ENCODE assay signal across 8 cellular contexts in genomic region chr2:235779444-235779896, GRCh38.
DNase-seq lines count a peak whose midpoint lies in the region; ATAC-seq and TF ChIP-seq lines count a peak whose summit lies in the region.

No MANE protein-coding gene starts in this region.

- in situ Hi-C loops in ACHN (cut with HindIII; ENCODE audit: low pct_ligation_motif_present, low pct_unique_long_range_greater_than_20kb, low sequenced_read_pairs) (loop anchor here (25.0 kb wide), 1 partner anchor 408 kb away; no protein-coding TSS in a partner anchor), GM13976 (cut with MboI; ENCODE audit: low sequenced_read_pairs, unreplicated experiment) (no loop called here)

- H3K9me3 ChIP-seq in Karpas-422 (ENCODE audit: low read length) (no peaks in the 10 kb centered on the region), SJCRH30 (replicated peaks) (no peaks in the 10 kb centered on the region)

- intact Hi-C loops in head of caudate nucleus (cut with DNase I): no loop called here

- no peaks in the 10 kb centered on the region for H3K9me2 ChIP-seq in Karpas-422 (replicated peaks; ENCODE audit: insufficient read depth, low read length)

- no peak overlapping the region for H3K27ac ChIP-seq in Karpas-422 (ENCODE audit: low read length)
- H3K27ac ChIP-seq in SJCRH30: no peak overlapping the region

- ATAC-seq in GM19023 (IDR thresholded peaks at IDR 0.05; ENCODE audit: unreplicated experiment): no peak

- peak; percentile 79 for TF ChIP-seq CTCF in GM13976 (IDR thresholded peaks at IDR 0.05; ENCODE audit: borderline replicate concordance, control extremely low read depth, extremely low read depth, insufficient read depth, missing control alignments)
- TF ChIP-seq CTCF in progenitor cell of endocrine pancreas (IDR thresholded peaks at IDR 0.05; ENCODE audit: unreplicated experiment): peak; percentile 92

- H3K79me2 ChIP-seq in Karpas-422 (ENCODE audit: low read length): no peaks in the 10 kb centered on the region

- H3K4me1 Mint-ChIP-seq in activated naive CD8-positive, alpha-beta T cell treated with anti-CD3 and anti-CD28 coated beads for 36 hours: no peaks in the 10 kb centered on the region
- no peaks in the 10 kb centered on the region for H3K4me1 Mint-ChIP-seq in progenitor cell of endocrine pancreas (ENCODE audit: low read depth)

- H3K27ac Mint-ChIP-seq in activated naive CD8-positive, alpha-beta T cell treated with anti-CD3 and anti-CD28 coated beads for 36 hours: no peak overlapping the region
- no peak overlapping the region for H3K27ac Mint-ChIP-seq in progenitor cell of endocrine pancreas

- DNase-seq in ACHN: peak; percentile 83
- DNase-seq in GM13976 (ENCODE audit: low spot score): peak; percentile 69
- DNase-seq in Karpas-422: peak; percentile 90
- peak; percentile 75 to 86 for DNase-seq in SJCRH30
- peak; percentile 57 for DNase-seq in activated naive CD8-positive, alpha-beta T cell treated with anti-CD3 and anti-CD28 coated beads for 36 hours
- peak; percentile 50 to 92 (median 82) for DNase-seq in head of caudate nucleus
- peak; percentile 71 for DNase-seq in progenitor cell of endocrine pancreas (ENCODE audit: low spot score, unreplicated experiment)

- no peaks in the 10 kb centered on the region for H3K36me3 Mint-ChIP-seq in activated naive CD8-positive, alpha-beta T cell treated with anti-CD3 and anti-CD28 coated beads for 36 hours
- peaks cover 3% of the 10 kb centered on the region for H3K36me3 Mint-ChIP-seq in progenitor cell of endocrine pancreas (ENCODE audit: insufficient read depth)

- no peak overlapping the region for H3K4me2 ChIP-seq in Karpas-422 (ENCODE audit: low read depth, low read length, poor library complexity, severe bottlenecking)

- no peak overlapping the region for H2AFZ ChIP-seq in Karpas-422 (ENCODE audit: low read length)

- H3K27me3 ChIP-seq in Karpas-422 (ENCODE audit: low read length) (no peaks in the 10 kb centered on the region), SJCRH30 (no peaks in the 10 kb centered on the region)

- no peaks in the 10 kb centered on the region for H3K4me1 ChIP-seq in Karpas-422 (ENCODE audit: low read length)
- no peaks in the 10 kb centered on the region for H3K4me1 ChIP-seq in SJCRH30

- no peak overlapping the region for H3K9ac ChIP-seq in Karpas-422 (ENCODE audit: low read length)

- H3K36me3 ChIP-seq in Karpas-422 (ENCODE audit: insufficient read depth, low read length) (no peaks in the 10 kb centered on the region), SJCRH30 (no peaks in the 10 kb centered on the region)

- H3K4me3 ChIP-seq in Karpas-422 (ENCODE audit: low read length) (no peak overlapping the region), SJCRH30 (no peak overlapping the region)

- H4K20me1 ChIP-seq in Karpas-422 (ENCODE audit: insufficient read depth, low read depth, low read length): no peaks in the 10 kb centered on the region

- no peak overlapping the region for H3K4me3 Mint-ChIP-seq in activated naive CD8-positive, alpha-beta T cell treated with anti-CD3 and anti-CD28 coated beads for 36 hours
- H3K4me3 Mint-ChIP-seq in progenitor cell of endocrine pancreas (ENCODE audit: low read depth): no peak overlapping the region

- H3K27me3 Mint-ChIP-seq in activated naive CD8-positive, alpha-beta T cell treated with anti-CD3 and anti-CD28 coated beads for 36 hours: peaks cover 41% of the 10 kb centered on the region
- H3K27me3 Mint-ChIP-seq in progenitor cell of endocrine pancreas: no peaks in the 10 kb centered on the region

- H3K9me3 Mint-ChIP-seq in activated naive CD8-positive, alpha-beta T cell treated with anti-CD3 and anti-CD28 coated beads for 36 hours: no peaks in the 10 kb centered on the region
- no peaks in the 10 kb centered on the region for H3K9me3 Mint-ChIP-seq in progenitor cell of endocrine pancreas (ENCODE audit: low read depth)
